9 cellular contexts compared by ENCODE assay signal in the genomic region with DNA sequence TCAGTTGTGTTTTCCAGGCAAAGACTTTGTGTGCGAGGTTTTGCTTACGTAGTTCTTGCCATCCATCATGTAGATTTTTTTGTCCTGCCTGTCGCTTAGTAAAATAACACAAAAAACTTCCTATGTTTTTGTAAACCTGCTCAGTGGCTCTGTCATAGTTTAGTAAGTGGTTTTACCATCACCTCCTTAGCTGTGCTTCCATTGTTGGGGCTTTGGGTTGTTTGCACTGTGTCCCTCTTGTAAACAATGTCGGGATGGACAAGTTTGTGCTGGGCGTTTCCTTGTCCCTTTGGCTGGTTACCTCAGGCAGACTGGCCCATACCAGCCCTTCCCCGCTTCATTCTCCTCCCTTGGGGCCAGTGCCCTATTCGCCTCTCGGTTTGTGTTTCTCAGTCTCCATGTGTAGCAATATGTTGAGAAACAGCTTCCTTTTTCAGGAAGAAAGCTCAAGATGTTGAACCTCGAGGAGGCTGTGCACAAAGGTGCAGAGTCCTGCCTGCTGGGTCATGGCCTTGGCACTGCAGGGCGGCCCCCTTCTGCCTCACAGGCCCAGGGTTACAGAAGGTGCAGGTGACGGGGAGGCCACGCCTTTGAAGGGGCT.
A peak's percentile ranks its signal among the peaks of the same experiment; 100 is the strongest.
DNase-seq lines count a peak whose midpoint lies in the region; ATAC-seq and TF ChIP-seq lines count a peak whose summit lies in the region.
"Had no signal": no experiment of that assay in that cellular context is flagged by ENCODE, and none has a peak within 500 bp of the region (broad histone marks: within the 10 kb centered on the region; RNA-seq: fewer than 3 reads in every experiment).

No MANE protein-coding gene starts in this region.

- H3K27me3 ChIP-seq in esophagus muscularis mucosa (no peaks in the 10 kb centered on the region), GM23248 (replicated peaks; ENCODE audit: insufficient read depth) (no peaks in the 10 kb centered on the region)

- TF ChIP-seq EP300 in esophagus muscularis mucosa (IDR thresholded peaks at IDR 0.05), result no peak

- H3K36me3 ChIP-seq in esophagus muscularis mucosa, result no peaks in the 10 kb centered on the region
- H3K36me3 ChIP-seq in GM23248 (ENCODE audit: low read depth), result no peaks in the 10 kb centered on the region
- H3K36me3 ChIP-seq in OCI-LY7 (ENCODE audit: insufficient read depth, low read length), result no peaks in the 10 kb centered on the region

- no peak overlapping the region for H3K9ac ChIP-seq in GM23248

- H2AFZ ChIP-seq in GM23248 (no peak overlapping the region), OCI-LY7 (ENCODE audit: low read length) (no peak overlapping the region)

- TF ChIP-seq CTCF in esophagus muscularis mucosa (IDR thresholded peaks at IDR 0.05) (no peak), OCI-LY7 (conservative IDR thresholded peaks at IDR 0.05; ENCODE audit: low read length) (no peak)

- no peak for TF ChIP-seq POLR2A in esophagus muscularis mucosa (IDR thresholded peaks at IDR 0.05; ENCODE audit: low read depth)

- H3F3A ChIP-seq in GM23248 (ENCODE audit: insufficient read depth), result peaks cover 13% of the 10 kb centered on the region; the same call in 1 of the 2 replicates

- H3K9me3 Mint-ChIP-seq in stimulated activated naive B cell treated with anti-CD40 and anti-IgM and Interleukin-4, amounts not matched to agents 10 μg/mL and 1 μg/mL and 100 μg/mL, for 72 hours, result no peaks in the 10 kb centered on the region
- H3K9me3 Mint-ChIP-seq in activated T-cell treated with anti-CD3 and anti-CD28 coated beads, Interleukin-2, amount 50 U/mL, for 4 hours, result no peaks in the 10 kb centered on the region

- no peaks in the 10 kb centered on the region for H3K27me3 Mint-ChIP-seq in stimulated activated naive B cell treated with anti-CD40 and anti-IgM and Interleukin-4, amounts not matched to agents 10 μg/mL and 1 μg/mL and 100 μg/mL, for 72 hours
- H3K27me3 Mint-ChIP-seq in activated T-cell treated with anti-CD3 and anti-CD28 coated beads, Interleukin-2, amount 50 U/mL, for 4 hours (ENCODE audit: low read depth), result no peaks in the 10 kb centered on the region

- no peaks in the 10 kb centered on the region for H3K36me3 Mint-ChIP-seq in stimulated activated naive B cell treated with anti-CD40 and anti-IgM and Interleukin-4, amounts not matched to agents 10 μg/mL and 1 μg/mL and 100 μg/mL, for 72 hours
- no peaks in the 10 kb centered on the region for H3K36me3 Mint-ChIP-seq in activated T-cell treated with anti-CD3 and anti-CD28 coated beads, Interleukin-2, amount 50 U/mL, for 4 hours (ENCODE audit: insufficient read depth)

- H3K4me2 ChIP-seq in GM23248 (ENCODE audit: unreplicated experiment) (no peak overlapping the region), OCI-LY7 (ENCODE audit: low read length) (no peak overlapping the region)

- peak; percentile 84 to 92 for DNase-seq in NOMO-1 (lab: John Stamatoyannopoulos, UW; ENCODE audit: unreplicated experiment in 2 of 2)
- DNase-seq in esophagus muscularis mucosa (ENCODE audit: extremely low spot score), result no peak
- peak; percentile 16 for DNase-seq in stimulated activated naive B cell treated with anti-CD40 and anti-IgM and Interleukin-4, amounts not matched to agents 10 μg/mL and 1 μg/mL and 100 μg/mL, for 72 hours
- DNase-seq in GM23248, result no peak
- DNase-seq in OCI-LY7 (ENCODE audit: low spot score), result no peak
- DNase-seq in NCI-H526 treated with DMSO at 0.1 percent for 48 hours (lab: John Stamatoyannopoulos, UW), result no peak
- no peak for DNase-seq in activated T-cell treated with anti-CD3 and anti-CD28 coated beads, Interleukin-2, amount 50 U/mL, for 4 hours
- DNase-seq: Karpas-422 had no signal

- peak; percentile 42 for ATAC-seq in GM19463 (IDR thresholded peaks at IDR 0.05; ENCODE audit: unreplicated experiment)
- peak; percentile 62 for ATAC-seq in stimulated activated naive B cell treated with anti-CD40 and anti-IgM and Interleukin-4, amounts not matched to agents 10 μg/mL and 1 μg/mL and 100 μg/mL, for 72 hours (replicated peaks)
- no peak for ATAC-seq in activated T-cell treated with anti-CD3 and anti-CD28 coated beads, Interleukin-2, amount 50 U/mL, for 4 hours

- no peaks in the 10 kb centered on the region for H4K20me1 ChIP-seq in GM23248 (ENCODE audit: insufficient read depth)
- no peaks in the 10 kb centered on the region for H4K20me1 ChIP-seq in OCI-LY7 (ENCODE audit: insufficient read depth, low read length)

- H3K9me2 ChIP-seq in GM23248 (ENCODE audit: insufficient read depth), result no peaks in the 10 kb centered on the region
- H3K9me2 ChIP-seq in OCI-LY7 (ENCODE audit: insufficient read depth, low read length), result no peaks in the 10 kb centered on the region

- H3K4me3 ChIP-seq in esophagus muscularis mucosa (no peak overlapping the region), GM23248 (no peak overlapping the region), OCI-LY7 (ENCODE audit: low read depth, low read length, poor library complexity, severe bottlenecking) (no peak overlapping the region)

- peak overlapping the region; percentile 43 to 59 for H3K4me3 Mint-ChIP-seq in stimulated activated naive B cell treated with anti-CD40 and anti-IgM and Interleukin-4, amounts not matched to agents 10 μg/mL and 1 μg/mL and 100 μg/mL, for 72 hours
- no peak overlapping the region for H3K4me3 Mint-ChIP-seq in activated T-cell treated with anti-CD3 and anti-CD28 coated beads, Interleukin-2, amount 50 U/mL, for 4 hours

- no peaks in the 10 kb centered on the region for H3K79me2 ChIP-seq in GM23248 (ENCODE audit: insufficient read depth)
- no peaks in the 10 kb centered on the region for H3K79me2 ChIP-seq in OCI-LY7 (ENCODE audit: insufficient read depth, low read depth, low read length)

- peak overlapping the region in 3 of 4 donors; percentile 24 to 44 (median 40) for H3K27ac ChIP-seq in esophagus muscularis mucosa (replicated peaks in 1 of 4)
- H3K27ac ChIP-seq in GM23248, result no peak overlapping the region
- H3K27ac ChIP-seq in OCI-LY7 (ENCODE audit: low read depth, low read length, poor library complexity, severe bottlenecking), result no peak overlapping the region

- H3K9me3 ChIP-seq in esophagus muscularis mucosa, result no peaks in the 10 kb centered on the region
- no peaks in the 10 kb centered on the region for H3K9me3 ChIP-seq in GM23248 (ENCODE audit: low read depth)
- no peaks in the 10 kb centered on the region for H3K9me3 ChIP-seq in OCI-LY7 (ENCODE audit: low read length)

- intact Hi-C loops in esophagus muscularis mucosa (cut with DNase I) (no loop called here), OCI-LY7 (cut with micrococcal nuclease; ENCODE audit: unreplicated experiment) (no loop called here)

- CTCF ChIA-PET in OCI-LY7 (lab: Charles Lee; ENCODE audit: unreplicated experiment), result no interaction called here

- in situ Hi-C loops in GM23248 (cut with MboI), result loop anchor here (25.0 kb wide), 1 partner anchor 106 kb away; a partner anchor contains a TSS

- POLR2A ChIA-PET in OCI-LY7 (lab: Charles Lee), result no interaction called here

- H3K4me1 ChIP-seq in esophagus muscularis mucosa (peaks cover 25 to 81% (median 75%) of the 10 kb centered on the region in 4 donors), GM23248 (ENCODE audit: insufficient read depth) (peaks cover 23% of the 10 kb centered on the region), OCI-LY7 (ENCODE audit: insufficient read depth, low read length, poor library complexity, severe bottlenecking) (no peaks in the 10 kb centered on the region)

- no TSS peak for BruUV-seq in OCI-LY7 (replicated peaks; lab: Mats Ljungman, UMichigan)

- H3K27ac Mint-ChIP-seq in stimulated activated naive B cell treated with anti-CD40 and anti-IgM and Interleukin-4, amounts not matched to agents 10 μg/mL and 1 μg/mL and 100 μg/mL, for 72 hours, result peak overlapping the region; percentile 69

- H3K4me1 Mint-ChIP-seq in stimulated activated naive B cell treated with anti-CD40 and anti-IgM and Interleukin-4, amounts not matched to agents 10 μg/mL and 1 μg/mL and 100 μg/mL, for 72 hours, result peaks cover 46 to 60% of the 10 kb centered on the region in 2 donors
- peaks cover 21% of the 10 kb centered on the region for H3K4me1 Mint-ChIP-seq in activated T-cell treated with anti-CD3 and anti-CD28 coated beads, Interleukin-2, amount 50 U/mL, for 4 hours (ENCODE audit: low read depth)

- WGBS in esophagus muscularis mucosa, result 76% methylated on average over 12 of the region's 12 CpGs
- WGBS in GM23248 (ENCODE audit: low coverage in 1 of 2, low lambda C conversion rate in 2 of 2, missing lambda C conversion rate in 2 of 2), 2 experiments, result 83 to 84% methylated on average over 12 of the region's 12 CpGs

Comparison
In these comparisons a context has a peak if more than half of its experiments do, and no peak if none do; other contexts are left out.
1. ATAC-seq: peak in GM19463 (single experiment) and stimulated activated naive B cell treated with anti-CD40 and anti-IgM and Interleukin-4, amounts not matched to agents 10 μg/mL and 1 μg/mL and 100 μg/mL, for 72 hours (2 of 2); none in activated T-cell treated with anti-CD3 and anti-CD28 coated beads, Interleukin-2, amount 50 U/mL, for 4 hours (0 of 2).
2. DNase-seq: peak in NOMO-1 (2 of 2) and stimulated activated naive B cell treated with anti-CD40 and anti-IgM and Interleukin-4, amounts not matched to agents 10 μg/mL and 1 μg/mL and 100 μg/mL, for 72 hours (single experiment); none in esophagus muscularis mucosa (single experiment), GM23248 (single experiment), OCI-LY7 (single experiment), NCI-H526 treated with DMSO at 0.1 percent for 48 hours (single experiment) and activated T-cell treated with anti-CD3 and anti-CD28 coated beads, Interleukin-2, amount 50 U/mL, for 4 hours (single experiment).
3. H3K27ac ChIP-seq: peak in esophagus muscularis mucosa (3 of 4); none in GM23248 (single experiment) and OCI-LY7 (single experiment).